ENCODE assay signal across 11 cellular contexts in genomic region chr10:6494934-6495592, GRCh38.
A peak's percentile ranks its signal among the peaks of the same experiment; 100 is the strongest.
DNase-seq lines count a peak whose midpoint lies in the region; ATAC-seq and TF ChIP-seq lines count a peak whose summit lies in the region.
"Had no signal": no experiment of that assay in that cellular context is flagged by ENCODE, and none has a peak within 500 bp of the region (broad histone marks: within the 10 kb centered on the region; RNA-seq: fewer than 3 reads in every experiment).

No MANE protein-coding gene starts in this region.

- CTCF ChIA-PET in CD8-positive, alpha-beta memory T cell (lab: Charles Lee): interaction anchor here (1.0 to 2.5 kb wide), 4 partner anchors 49 to 86 kb away, joined by 3 to 7 read pairs (median 4); partner anchors contain the start of gene PRKCQ

- peaks cover 59% of the 10 kb centered on the region for H3K36me3 ChIP-seq in CD8-positive, alpha-beta memory T cell (ENCODE audit: insufficient read depth, low read length)
- no peaks in the 10 kb centered on the region for H3K36me3 ChIP-seq in neutrophil

- no peaks in the 10 kb centered on the region for H3K27me3 ChIP-seq in CD8-positive, alpha-beta memory T cell (ENCODE audit: insufficient read depth, low read length, poor library complexity, severe bottlenecking)
- no peaks in the 10 kb centered on the region for H3K27me3 ChIP-seq in neutrophil
- H3K27me3 ChIP-seq in foreskin keratinocyte: no peaks in the 10 kb centered on the region

- TF ChIP-seq CTCF in neutrophil (IDR thresholded peaks at IDR 0.05): no peak
- TF ChIP-seq CTCF in foreskin keratinocyte (conservative IDR thresholded peaks at IDR 0.05): no peak

- peaks cover 19 to 43% (median 24%) of the 10 kb centered on the region in 3 donors for H3K36me3 Mint-ChIP-seq in CD8-positive, alpha-beta memory T cell
- no peaks in the 10 kb centered on the region for H3K36me3 Mint-ChIP-seq in T-helper 17 cell (ENCODE audit: low read depth)
- H3K36me3 Mint-ChIP-seq in activated T-helper 17 cell treated with anti-CD3 and anti-CD28 coated beads, Interleukin-2, amount 50 U/mL, for 72 hours (ENCODE audit: low read depth): no peaks in the 10 kb centered on the region

- H3K27ac Mint-ChIP-seq in CD8-positive, alpha-beta memory T cell: no peak overlapping the region
- no peak overlapping the region for H3K27ac Mint-ChIP-seq in T-helper 17 cell
- H3K27ac Mint-ChIP-seq in activated T-helper 17 cell treated with anti-CD3 and anti-CD28 coated beads, Interleukin-2, amount 50 U/mL, for 72 hours: no peak overlapping the region

- peak; percentile 77 for ATAC-seq in T-helper 17 cell
- ATAC-seq in activated T-helper 17 cell treated with anti-CD3 and anti-CD28 coated beads, Interleukin-2, amount 50 U/mL, for 72 hours (replicated peaks): peak; percentile 47
- ATAC-seq in GM19395 (IDR thresholded peaks at IDR 0.05; ENCODE audit: unreplicated experiment): no peak
- no peak for ATAC-seq in foreskin keratinocyte

- H3K9me3 Mint-ChIP-seq in CD8-positive, alpha-beta memory T cell: peaks cover 0 to 5% (median 3%) of the 10 kb centered on the region in 5 donors
- no peaks in the 10 kb centered on the region for H3K9me3 Mint-ChIP-seq in activated T-helper 17 cell treated with anti-CD3 and anti-CD28 coated beads, Interleukin-2, amount 50 U/mL, for 72 hours

- H3K4me3 Mint-ChIP-seq in CD8-positive, alpha-beta memory T cell: no peak overlapping the region
- no peak overlapping the region for H3K4me3 Mint-ChIP-seq in T-helper 17 cell
- no peak overlapping the region for H3K4me3 Mint-ChIP-seq in activated T-helper 17 cell treated with anti-CD3 and anti-CD28 coated beads, Interleukin-2, amount 50 U/mL, for 72 hours

- POLR2A ChIA-PET in CD8-positive, alpha-beta memory T cell (lab: Charles Lee): interaction anchor here (1.1 kb wide), 1 partner anchor 48 kb away, joined by 4 read pairs; no protein-coding TSS in a partner anchor

- H3K9me3 ChIP-seq in CD8-positive, alpha-beta memory T cell (ENCODE audit: low read length): no peaks in the 10 kb centered on the region
- H3K9me3 ChIP-seq in T-helper 17 cell (ENCODE audit: control insufficient read depth, low read length, poor library complexity, severe bottlenecking) (no peaks in the 10 kb centered on the region), neutrophil (no peaks in the 10 kb centered on the region)

- H3K27me3 Mint-ChIP-seq in CD8-positive, alpha-beta memory T cell: no peaks in the 10 kb centered on the region
- H3K27me3 Mint-ChIP-seq in T-helper 17 cell: no peaks in the 10 kb centered on the region
- H3K27me3 Mint-ChIP-seq in activated T-helper 17 cell treated with anti-CD3 and anti-CD28 coated beads, Interleukin-2, amount 50 U/mL, for 72 hours: no peaks in the 10 kb centered on the region

- peaks cover 6 to 48% (median 34%) of the 10 kb centered on the region in 3 donors for H3K4me1 Mint-ChIP-seq in CD8-positive, alpha-beta memory T cell
- peaks cover 21% of the 10 kb centered on the region for H3K4me1 Mint-ChIP-seq in T-helper 17 cell
- H3K4me1 Mint-ChIP-seq in activated T-helper 17 cell treated with anti-CD3 and anti-CD28 coated beads, Interleukin-2, amount 50 U/mL, for 72 hours: peaks cover 28% of the 10 kb centered on the region

- peak overlapping the region; percentile 51 for H3K27ac ChIP-seq in CD8-positive, alpha-beta memory T cell (ENCODE audit: low read depth, low read length)
- H3K27ac ChIP-seq in neutrophil: peak overlapping the region; percentile 38
- H3K27ac ChIP-seq in foreskin keratinocyte: no peak overlapping the region

- peaks cover 81% of the 10 kb centered on the region for H3K4me1 ChIP-seq in CD8-positive, alpha-beta memory T cell (ENCODE audit: insufficient read depth, low read length)
- H3K4me1 ChIP-seq in neutrophil (ENCODE audit: control insufficient read depth in 1 of 2, insufficient read depth in 1 of 2, low read depth in 1 of 2, low read length in 1 of 2) (peaks cover 5 to 7% of the 10 kb centered on the region in 2 experiments), foreskin keratinocyte (peaks cover 29% of the 10 kb centered on the region)

- peak; percentile 45 to 77 (median 71) for DNase-seq in CD8-positive, alpha-beta memory T cell
- DNase-seq in T-helper 17 cell (peak; percentile 20 to 37 (median 32)), HK-2 (ENCODE audit: unreplicated experiment) (no peak), GDM1 (lab: John Stamatoyannopoulos, UW) (no peak), foreskin keratinocyte (no peak)
- DNase-seq: NCI-H446, retina, SHP77 treated with DMSO at 0.1 percent for 48 hours had no signal

- peak overlapping the region; percentile 27 for H3K4me3 ChIP-seq in CD8-positive, alpha-beta memory T cell (ENCODE audit: low read length)
- no peak overlapping the region for H3K4me3 ChIP-seq in neutrophil (ENCODE audit: low read depth in 1 of 2, low read length in 1 of 2)

Comparison
In these comparisons a context has a peak if more than half of its experiments do, and no peak if none do; other contexts are left out.
1. DNase-seq: peak in CD8-positive, alpha-beta memory T cell (5 of 5) and T-helper 17 cell (3 of 3); none in HK-2 (single experiment), GDM1 (single experiment) and foreskin keratinocyte (0 of 2).
2. ATAC-seq: peak in T-helper 17 cell (single experiment) and activated T-helper 17 cell treated with anti-CD3 and anti-CD28 coated beads, Interleukin-2, amount 50 U/mL, for 72 hours (single experiment); none in GM19395 (single experiment) and foreskin keratinocyte (single experiment).